Comparison of ENCODE assay signal across 26 cellular contexts in the genomic region with DNA sequence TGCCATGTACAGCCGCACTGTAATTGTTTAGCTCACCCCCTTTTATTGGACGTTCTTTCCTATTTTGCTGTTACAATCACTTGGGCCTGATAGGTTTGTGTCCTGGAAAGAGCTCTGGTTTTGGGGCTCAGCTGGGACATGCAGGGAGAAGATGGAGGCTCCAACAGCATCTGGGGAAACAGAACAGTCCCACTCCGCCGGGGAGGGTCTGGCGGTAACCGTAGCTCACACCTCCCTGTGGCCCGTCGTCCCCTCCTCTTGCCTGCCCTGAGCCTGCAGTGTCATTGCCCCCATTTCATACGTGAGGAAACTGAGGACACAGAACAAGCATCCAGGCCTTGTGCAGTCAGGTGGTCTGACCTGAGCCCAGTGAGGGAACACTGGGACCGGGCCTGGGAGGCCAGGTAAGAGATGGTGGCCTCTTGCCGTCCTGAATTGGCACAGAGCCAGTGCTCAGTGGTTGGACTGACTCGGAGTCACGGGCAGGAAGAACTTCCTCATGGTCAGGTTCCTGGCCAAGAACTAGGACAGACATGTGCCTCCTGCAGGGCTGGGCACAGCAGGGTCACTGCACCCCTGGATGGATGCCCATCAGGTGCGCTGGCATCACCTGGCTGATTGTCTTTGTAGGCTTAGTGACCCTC. TPM values are rescaled to one million over a fixed set of nuclear protein-coding genes. Genes with fewer than 3 reads are reported as not detected.
DNase-seq lines count a peak whose midpoint lies in the region; ATAC-seq, FAIRE-seq and TF ChIP-seq lines count a peak whose summit lies in the region.
"Had no signal": no experiment of that assay in that cellular context is flagged by ENCODE, and none has a peak within 500 bp of the region (broad histone marks: within the 10 kb centered on the region; RNA-seq: fewer than 3 reads in every experiment).

No MANE protein-coding gene starts in this region.

- ATAC-seq in activated CD8-positive, alpha-beta T cell treated with anti-CD3 and anti-CD28 coated beads for 36 hours, result no peak
- ATAC-seq in HG03460 (IDR thresholded peaks at IDR 0.05; ENCODE audit: unreplicated experiment), result no peak
- ATAC-seq: activated CD4-positive, alpha-beta T cell treated with anti-CD3 and anti-CD28 coated beads for 36 hours; GM12878; heart left ventricle; stimulated activated naive CD8-positive, alpha-beta T cell treated with anti-CD3 and anti-CD28 coated beads, Interleukin-15, Interleukin-2, amounts not matched to agents 100 U/mL and 50 U/mL, for 24 hours had no signal

- peaks cover 51% of the 10 kb centered on the region for H3K4me1 Mint-ChIP-seq in activated CD8-positive, alpha-beta T cell treated with anti-CD3 and anti-CD28 coated beads for 36 hours (ENCODE audit: low read depth)
- H3K4me1 Mint-ChIP-seq in endodermal cell, result no peaks in the 10 kb centered on the region

- H3K27ac ChIP-seq in C4-2B (peak overlapping the region; percentile 8), endodermal cell (ENCODE audit: low read depth, low read length) (no peak overlapping the region)
- H3K27ac ChIP-seq: heart left ventricle, KMS-11, ovary, spleen had no signal

- no peak overlapping the region for H3K4me3 Mint-ChIP-seq in activated CD8-positive, alpha-beta T cell treated with anti-CD3 and anti-CD28 coated beads for 36 hours
- H3K4me3 Mint-ChIP-seq in endodermal cell, result no peak overlapping the region
- H3K4me3 Mint-ChIP-seq: activated CD4-positive, alpha-beta T cell treated with anti-CD3 and anti-CD28 coated beads for 36 hours; dendritic cell treated with granulocyte-macrophage colony-stimulating factor and Interleukin-4, amounts not matched to agents 40 ng/mL and 50 ng/mL, for 4 days had no signal

- FAIRE-seq in D721Med (lab: Jason Lieb, UNC), result no peak
- FAIRE-seq: bronchial epithelial cell, GM12878 had no signal

- no peaks in the 10 kb centered on the region for H3K9me3 Mint-ChIP-seq in activated CD8-positive, alpha-beta T cell treated with anti-CD3 and anti-CD28 coated beads for 36 hours
- no peaks in the 10 kb centered on the region for H3K9me3 Mint-ChIP-seq in endodermal cell
- H3K9me3 Mint-ChIP-seq: dendritic cell treated with granulocyte-macrophage colony-stimulating factor and Interleukin-4, amounts not matched to agents 40 ng/mL and 50 ng/mL, for 4 days had no signal

- POLR2A ChIA-PET in activated CD8-positive, alpha-beta T cell treated with anti-CD3 and anti-CD28 coated beads for 36 hours (lab: Charles Lee), result interaction anchor here (1.0 to 1.8 kb wide), 3 partner anchors 11 to 39 kb away, joined by 3 to 4 read pairs (median 3); no protein-coding TSS in a partner anchor

- H3K9me3 ChIP-seq in endodermal cell (ENCODE audit: control insufficient read depth, low read length), result no peaks in the 10 kb centered on the region
- H3K9me3 ChIP-seq: heart left ventricle, ovary, spleen had no signal

- CTCF ChIA-PET in activated CD8-positive, alpha-beta T cell treated with anti-CD3 and anti-CD28 coated beads for 36 hours (lab: Charles Lee), result interaction anchor here (1.0 to 1.6 kb wide), 6 partner anchors 10 to 90 kb away, joined by 3 to 5 read pairs (median 4); no protein-coding TSS in a partner anchor

- no peak for TF ChIP-seq CTCF in C4-2B (conservative IDR thresholded peaks at IDR 0.05)
- TF ChIP-seq CTCF in D721Med (IDR thresholded peaks at IDR 0.05; ENCODE audit: insufficient read depth, missing control alignments), result no peak
- TF ChIP-seq CTCF in activated CD8-positive, alpha-beta T cell treated with anti-CD3 and anti-CD28 coated beads for 36 hours (IDR thresholded peaks at IDR 0.05), result no peak
- TF ChIP-seq CTCF in endodermal cell (conservative IDR thresholded peaks at IDR 0.05), result no peak

- 96% methylated on average over 10 to 14 of the region's 14 CpGs for WGBS in endodermal cell (ENCODE audit: insufficient coverage in 1 of 2, insufficient read length in 1 of 2), 2 experiments

- H3K4me3 ChIP-seq in endodermal cell (ENCODE audit: low read length), result no peak overlapping the region
- H3K4me3 ChIP-seq: GM12878, heart left ventricle, ovary, spleen had no signal

- no peaks in the 10 kb centered on the region for H3K4me1 ChIP-seq in endodermal cell (ENCODE audit: control insufficient read depth, insufficient read depth, low read length)

- no peaks in the 10 kb centered on the region for H3K27me3 ChIP-seq in endodermal cell (ENCODE audit: control insufficient read depth, insufficient read depth, low read length, poor library complexity, severe bottlenecking)
- H3K27me3 ChIP-seq: heart left ventricle, ovary, spleen had no signal

- intact Hi-C loops in activated CD8-positive, alpha-beta T cell treated with anti-CD3 and anti-CD28 coated beads for 36 hours (cut with micrococcal nuclease), result no loop called here

- H3K36me3 ChIP-seq in endodermal cell (ENCODE audit: control insufficient read depth, insufficient read depth, low read length), result peaks cover 62% of the 10 kb centered on the region
- H3K36me3 ChIP-seq: ovary had no signal

- H3K27ac Mint-ChIP-seq in activated CD8-positive, alpha-beta T cell treated with anti-CD3 and anti-CD28 coated beads for 36 hours, result peak overlapping the region; percentile 98
- H3K27ac Mint-ChIP-seq in endodermal cell, result no peak overlapping the region
- H3K27ac Mint-ChIP-seq: dendritic cell treated with granulocyte-macrophage colony-stimulating factor and Interleukin-4, amounts not matched to agents 40 ng/mL and 50 ng/mL, for 4 days had no signal

- no peaks in the 10 kb centered on the region for H3K27me3 Mint-ChIP-seq in activated CD8-positive, alpha-beta T cell treated with anti-CD3 and anti-CD28 coated beads for 36 hours
- H3K27me3 Mint-ChIP-seq in endodermal cell (ENCODE audit: insufficient read depth), result no peaks in the 10 kb centered on the region
- H3K27me3 Mint-ChIP-seq: activated CD4-positive, alpha-beta T cell treated with anti-CD3 and anti-CD28 coated beads for 36 hours; dendritic cell treated with granulocyte-macrophage colony-stimulating factor and Interleukin-4, amounts not matched to agents 40 ng/mL and 50 ng/mL, for 4 days had no signal

- H3K36me3 Mint-ChIP-seq in activated CD8-positive, alpha-beta T cell treated with anti-CD3 and anti-CD28 coated beads for 36 hours (ENCODE audit: low read depth), result peaks cover 65% of the 10 kb centered on the region
- peaks cover 66% of the 10 kb centered on the region for H3K36me3 Mint-ChIP-seq in endodermal cell (ENCODE audit: low read depth)

- H3K9ac ChIP-seq in endodermal cell (ENCODE audit: extremely low read depth, low read length, poor library complexity, severe bottlenecking), result no peak overlapping the region
- H3K9ac ChIP-seq: KMS-11 had no signal

- peak; percentile 5 for DNase-seq in D721Med (ENCODE audit: insufficient read length, low spot score)
- DNase-seq in activated CD8-positive, alpha-beta T cell treated with anti-CD3 and anti-CD28 coated beads for 36 hours, result no peak
- DNase-seq in kidney tubule cell (ENCODE audit: low spot score), result peak; percentile 57
- no peak for DNase-seq in middle frontal gyrus (ENCODE audit: extremely low spot score, low spot score)
- DNase-seq in activated CD4-positive, alpha-beta T cell treated with anti-CD3 and anti-CD28 coated beads for 48 hours, result no peak
- DNase-seq in endodermal cell, result no peak
- DNase-seq: activated CD4-positive, alpha-beta T cell treated with anti-CD3 and anti-CD28 coated beads for 36 hours; HCEC 1CT; NCI-H1048; NCI-H1930; NCI-H226; NCI-H82; SIG-M5; spleen; stimulated activated CD4-positive, alpha-beta T cell treated with anti-CD3 and anti-CD28 coated beads, Interleukin-4, amount 100 ng/mL, for 24 hours; stimulated activated naive CD8-positive, alpha-beta T cell treated with anti-CD3 and anti-CD28 coated beads, Interleukin-15, Interleukin-2, amounts not matched to agents 100 U/mL and 50 U/mL, for 24 hours; T-helper 1 cell had no signal

RNA-seq across cellular contexts. Expression of gene S100B, which starts 41.8 kb away (rescaled TPM):
- total RNA-seq in activated CD8-positive, alpha-beta T cell treated with anti-CD3 and anti-CD28 coated beads for 36 hours, result 1 to 10 TPM; 2.7 to 3.0 TPM
- not detected for total RNA-seq in endodermal cell
- polyA plus RNA-seq in endodermal cell (2013, experiment 1 of 2), result 6.9 TPM
- 8.5 TPM for polyA plus RNA-seq in endodermal cell (2013, experiment 2 of 2)
- total RNA-seq: activated CD4-positive, alpha-beta T cell treated with anti-CD3 and anti-CD28 coated beads for 36 hours; bronchial epithelial cell; HT-29 had no signal

Comparison
In these comparisons a context has a peak if more than half of its experiments do, and no peak if none do; other contexts are left out.
1. DNase-seq: peak in D721Med (single experiment) and kidney tubule cell (single experiment); none in activated CD8-positive, alpha-beta T cell treated with anti-CD3 and anti-CD28 coated beads for 36 hours (single experiment), middle frontal gyrus (single experiment), activated CD4-positive, alpha-beta T cell treated with anti-CD3 and anti-CD28 coated beads for 48 hours (single experiment) and endodermal cell (single experiment).